Comparison of ENCODE assay signal across 12 cellular contexts in the genomic region with DNA sequence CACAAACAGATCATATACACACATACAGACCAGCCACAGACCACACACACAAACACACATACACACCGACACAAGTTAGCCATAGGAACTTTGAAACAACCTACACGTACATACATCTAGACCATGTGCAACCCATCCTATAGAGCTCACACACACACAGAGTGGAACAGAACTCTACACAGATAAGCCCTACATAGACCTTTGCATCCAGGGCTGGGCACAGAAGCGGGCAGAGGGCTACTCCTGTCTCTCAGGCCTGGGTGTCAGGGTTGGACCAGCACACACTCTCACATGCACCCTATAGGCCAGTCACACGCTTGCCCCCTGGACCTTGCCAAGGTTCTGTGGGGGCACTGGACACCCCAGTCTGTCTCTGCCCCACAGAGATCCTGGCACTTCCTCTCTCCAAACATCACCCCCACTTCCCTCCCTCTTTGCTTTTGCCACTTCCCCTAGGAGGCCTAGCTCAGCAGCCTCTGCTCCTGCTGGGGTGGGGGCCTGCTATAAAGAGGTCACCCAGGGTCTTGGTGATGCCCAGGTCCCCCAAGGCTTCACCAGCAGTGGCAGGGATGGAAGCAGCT. TPM values are rescaled to one million over a fixed set of nuclear protein-coding genes. Genes with fewer than 3 reads are reported as not detected.
DNase-seq lines count a peak whose midpoint lies in the region; ATAC-seq, FAIRE-seq and TF ChIP-seq lines count a peak whose summit lies in the region.
"Had no signal": no experiment of that assay in that cellular context is flagged by ENCODE, and none has a peak within 500 bp of the region (broad histone marks: within the 10 kb centered on the region; RNA-seq: fewer than 3 reads in every experiment).

No MANE protein-coding gene starts in this region.

- H3K4me1 ChIP-seq in GM12878 (ENCODE audit: control insufficient read depth, insufficient read depth, low read length) (peaks cover 69% of the 10 kb centered on the region), muscle layer of colon (ENCODE audit: insufficient read depth, low read length) (peaks cover 38% of the 10 kb centered on the region)

- TF ChIP-seq RAD21 in GM12878 (IDR thresholded peaks at IDR 0.05; ENCODE audit: insufficient read depth, low read depth, low read length), result no peak

- DNase-seq in A172 (ENCODE audit: low spot score) (peak; percentile 50), KBM-7 (peak; percentile 62), GM12878 (ENCODE audit: low read depth, low spot score) (no peak), DMS79 treated with DMSO at 0.1 percent for 48 hours (lab: John Stamatoyannopoulos, UW) (no peak), islet precursor cell (no peak)
- DNase-seq in stimulated activated effector memory CD8-positive, alpha-beta T cell treated with anti-CD3 and anti-CD28 coated beads, Interleukin-12 subunit alpha, Interleukin-12 subunit beta, amount 100 ng/mL, for 72 hours (ENCODE audit: low spot score in 2 of 2), result no peak
- DNase-seq: cortex of kidney; NCI-H1092; stimulated activated naive B cell treated with anti-CD40 and anti-IgM and Interleukin-4, amounts not matched to agents 10 μg/mL and 1 μg/mL and 100 μg/mL, for 72 hours had no signal

- 25% methylated on average over 4 of the region's 4 CpGs for WGBS in GM12878 (ENCODE audit: insufficient coverage, insufficient replicate concordance, low lambda C conversion rate, missing lambda C conversion rate)

- H3K9me3 ChIP-seq in GM12878 (replicated peaks; ENCODE audit: control insufficient read depth, insufficient read depth, low read length), result no peaks in the 10 kb centered on the region
- H3K9me3 ChIP-seq in muscle layer of colon (ENCODE audit: low read length), result no peaks in the 10 kb centered on the region

- in situ Hi-C loops in KBM-7 (cut with MboI; ENCODE audit: low pct_unique_long_range_greater_than_20kb, low sequenced_read_pairs), result no loop called here
- in situ Hi-C loops in GM12878 (cut with MboI), result no loop called here

- H3K4me3 ChIP-seq in GM12878 (no peak overlapping the region), muscle layer of colon (ENCODE audit: low read depth in 1 of 2, low read length in 2 of 2) (no peak overlapping the region)

- peak overlapping the region; percentile 61 for H3K4me2 ChIP-seq in GM12878 (ENCODE audit: control insufficient read depth, insufficient read depth)

- TF ChIP-seq POLR2A in GM12878 (IDR thresholded peaks at IDR 0.05; ENCODE audit: low read depth, low read length), result no peak

- POLR2A ChIA-PET in GM12878 (lab: Charles Lee), result interaction anchor here (2.4 kb wide), 1 partner anchor 11 kb away, joined by 11 read pairs; no protein-coding TSS in a partner anchor

- H3K36me3 ChIP-seq in GM12878 (ENCODE audit: control insufficient read depth in 2 of 2, insufficient read depth in 2 of 2, low read length in 1 of 2) (no peaks in the 10 kb centered on the region), muscle layer of colon (ENCODE audit: insufficient read depth, low read length) (no peaks in the 10 kb centered on the region)

- H3K4me1 Mint-ChIP-seq in stimulated activated effector memory CD8-positive, alpha-beta T cell treated with anti-CD3 and anti-CD28 coated beads, Interleukin-12 subunit alpha, Interleukin-12 subunit beta, amount 100 ng/mL, for 72 hours, result peaks cover 26% of the 10 kb centered on the region

- H3K9ac ChIP-seq in GM12878 (ENCODE audit: control insufficient read depth, insufficient read depth, low read length), result peak overlapping the region; percentile 77
- no peak overlapping the region for H3K9ac ChIP-seq in muscle layer of colon (ENCODE audit: low read length)

- SMC1A ChIA-PET in GM12878 (lab: Charles Lee; ENCODE audit: uncharacterized antibody, unreplicated experiment), result interaction anchor here (1.2 to 4.1 kb wide), 2 partner anchors 8 to 10 kb away, joined by 6 to 28 read pairs; no protein-coding TSS in a partner anchor

- peaks cover 31% of the 10 kb centered on the region for H3K36me3 Mint-ChIP-seq in stimulated activated effector memory CD8-positive, alpha-beta T cell treated with anti-CD3 and anti-CD28 coated beads, Interleukin-12 subunit alpha, Interleukin-12 subunit beta, amount 100 ng/mL, for 72 hours
- H3K36me3 Mint-ChIP-seq: naive thymus-derived CD8-positive, alpha-beta T cell; stimulated activated naive B cell treated with anti-CD40 and anti-IgM and Interleukin-4, amounts not matched to agents 10 μg/mL and 1 μg/mL and 100 μg/mL, for 72 hours had no signal

- no TSS peak for BruUV-seq in GM12878 (replicated peaks; lab: Mats Ljungman, UMichigan)

- RAD21 ChIA-PET in GM12878 (lab: Charles Lee; ENCODE audit: unreplicated experiment), result interaction anchor here (0.5 to 4.5 kb wide), 3 partner anchors 8 to 367 kb away, joined by 3 to 49 read pairs (median 5); no protein-coding TSS in a partner anchor

- no peak for TF ChIP-seq EP300 in GM12878 (IDR thresholded peaks at IDR 0.05; ENCODE audit: borderline replicate concordance in 1 of 2, control insufficient read depth in 1 of 2, low read depth in 2 of 2, low read length in 2 of 2)

- no peaks in the 10 kb centered on the region for H3K9me3 Mint-ChIP-seq in stimulated activated effector memory CD8-positive, alpha-beta T cell treated with anti-CD3 and anti-CD28 coated beads, Interleukin-12 subunit alpha, Interleukin-12 subunit beta, amount 100 ng/mL, for 72 hours
- H3K9me3 Mint-ChIP-seq: naive thymus-derived CD8-positive, alpha-beta T cell; stimulated activated naive B cell treated with anti-CD40 and anti-IgM and Interleukin-4, amounts not matched to agents 10 μg/mL and 1 μg/mL and 100 μg/mL, for 72 hours had no signal

- FAIRE-seq in GM12878 (lab: Jason Lieb, UNC), result no peak

- no peaks in the 10 kb centered on the region for H4K20me1 ChIP-seq in GM12878 (ENCODE audit: control insufficient read depth, insufficient read depth)

- no peak for TF ChIP-seq CTCF in GM12878 (IDR thresholded peaks at IDR 0.05 in 2 of 3, conservative IDR thresholded peaks at IDR 0.05 in 1 of 3; ENCODE audit: control insufficient read depth in 2 of 3, extremely low read depth in 1 of 3, insufficient read depth in 1 of 3, low read depth in 3 of 3, low read length in 3 of 3)

- no peak for ATAC-seq in GM12878
- no peak for ATAC-seq in GM19463 (IDR thresholded peaks at IDR 0.05; ENCODE audit: unreplicated experiment)
- no peak for ATAC-seq in stimulated activated effector memory CD8-positive, alpha-beta T cell treated with anti-CD3 and anti-CD28 coated beads, Interleukin-12 subunit alpha, Interleukin-12 subunit beta, amount 100 ng/mL, for 72 hours
- ATAC-seq: stimulated activated naive B cell treated with anti-CD40 and anti-IgM and Interleukin-4, amounts not matched to agents 10 μg/mL and 1 μg/mL and 100 μg/mL, for 72 hours had no signal

- no peaks in the 10 kb centered on the region for H3K27me3 ChIP-seq in GM12878 (replicated peaks in 1 of 2; ENCODE audit: control insufficient read depth in 2 of 2, insufficient read depth in 2 of 2, low read length in 1 of 2)
- H3K27me3 ChIP-seq in muscle layer of colon (ENCODE audit: control insufficient read depth in 1 of 2, insufficient read depth in 2 of 2, low read length in 2 of 2), result no peaks in the 10 kb centered on the region

- H3K79me2 ChIP-seq in GM12878 (ENCODE audit: control insufficient read depth, insufficient read depth, low read length), result peaks cover 16% of the 10 kb centered on the region

- H3K27ac Mint-ChIP-seq in stimulated activated effector memory CD8-positive, alpha-beta T cell treated with anti-CD3 and anti-CD28 coated beads, Interleukin-12 subunit alpha, Interleukin-12 subunit beta, amount 100 ng/mL, for 72 hours, result no peak overlapping the region
- H3K27ac Mint-ChIP-seq: stimulated activated naive B cell treated with anti-CD40 and anti-IgM and Interleukin-4, amounts not matched to agents 10 μg/mL and 1 μg/mL and 100 μg/mL, for 72 hours had no signal

- CTCF ChIA-PET in GM12878 (lab: Yijun Ruan, JAX), result interaction anchor here (4.1 to 4.2 kb wide), 2 partner anchors 8 to 11 kb away, joined by 22 to 44 read pairs; no protein-coding TSS in a partner anchor

- H3K27ac ChIP-seq in GM12878 (ENCODE audit: control insufficient read depth, insufficient read depth), result peak overlapping the region; percentile 97
- peak overlapping the region; percentile 97 for H3K27ac ChIP-seq in muscle layer of colon (ENCODE audit: low read depth, low read length)

- no peak overlapping the region for H3K4me3 Mint-ChIP-seq in stimulated activated effector memory CD8-positive, alpha-beta T cell treated with anti-CD3 and anti-CD28 coated beads, Interleukin-12 subunit alpha, Interleukin-12 subunit beta, amount 100 ng/mL, for 72 hours

- peak overlapping the region; percentile 49 for H2AFZ ChIP-seq in GM12878 (ENCODE audit: control insufficient read depth, low read depth, low read length)

- intact Hi-C loops in GM12878 (cut with micrococcal nuclease; ENCODE audit: unreplicated experiment), result loop anchor here (5.0 to 10.0 kb wide), 2 partner anchors 152 to 1691 kb away; a partner anchor contains a TSS

RNA-seq across cellular contexts. Expression of a gene that starts 5.8 kb away (rescaled TPM):
- 79.1 and 85.7 TPM in 2 replicates for total RNA-seq in A172 (2014; rRNA removed; shearing (Covaris generic))
- 202 and 232 TPM in 2 replicates for total RNA-seq in GM12878 (2013; cell fraction: nucleolus; rRNA removed)
- total RNA-seq in GM12878 (2014; rRNA removed), result 102 and 110 TPM in 2 replicates
- 15.2 and 17.0 TPM in 2 replicates for total RNA-seq in GM12878 (2014; rRNA removed; fragmentation: Illumina TruSeq; extraction: Trizol)
- total RNA-seq in GM12878 (2021), result 116 and 123 TPM in 2 replicates
- 6.7 TPM for polyA plus RNA-seq in GM12878 (2011; ENCODE audit: low read depth)
- 17.2 and 65.1 TPM in 2 replicates for polyA plus RNA-seq in GM12878 (2011; rRNA removed)
- 146 and 179 TPM in 2 replicates for polyA plus RNA-seq in GM12878 (2011; cell fraction: cytosol; rRNA removed)
- polyA plus RNA-seq in GM12878 (2011; cell fraction: nucleus; rRNA removed), result 238 and 308 TPM in 2 replicates
- polyA plus RNA-seq in GM12878 (2012), result 47.0 and 94.2 TPM in 2 replicates
- 0.51 and 4.8 TPM in 2 replicates for polyA plus RNA-seq in GM12878 (2014; fragmentation: Illumina TruSeq; extraction: Trizol)
- polyA plus RNA-seq in GM12878 (2014; fragmentation: Nextera tagmentation; extraction: Ambion mirVana), result 1 to 10 TPM in 1 of 2 experiments, under 1 TPM in 1; 0.55 to 2.4 TPM
- polyA plus RNA-seq in GM12878 (2014; rRNA removed), result 144 and 154 TPM in 2 replicates
- 10 to 100 TPM; 71.6 to 96.6 TPM for polyA plus RNA-seq in GM12878 (2016; fragmentation: Nextera tagmentation; extraction: Ambion mirVana)
- polyA minus RNA-seq in GM12878 (2011; rRNA and poly(A)+ RNA removed), result 20.8 and 48.9 TPM in 2 replicates
- polyA minus RNA-seq in GM12878 (2011; cell fraction: cytosol; rRNA and poly(A)+ RNA removed), result 62.3 and 63.3 TPM in 2 replicates
- 99.1 and 140 TPM in 2 replicates for polyA minus RNA-seq in GM12878 (2011; cell fraction: nucleus; rRNA and poly(A)+ RNA removed)

RNA-seq across cellular contexts. Expression of a gene that starts 10.2 kb away (rescaled TPM):
- 10.2 and 20.5 TPM in 2 replicates for total RNA-seq in A172 (2014; rRNA removed; shearing (Covaris generic))
- total RNA-seq in GM12878 (2013; cell fraction: nucleolus; rRNA removed), result 23.1 and 31.7 TPM in 2 replicates
- total RNA-seq in GM12878 (2014; rRNA removed) (5.8 and 6.8 TPM in 2 replicates), GM12878 (2014; rRNA removed; fragmentation: Illumina TruSeq; extraction: Trizol) (3.4 and 3.8 TPM in 2 replicates), GM12878 (2021) (6.4 and 8.3 TPM in 2 replicates)
- polyA plus RNA-seq in GM12878 (2011; ENCODE audit: low read depth), result 6.3 TPM
- polyA plus RNA-seq in GM12878 (2011; rRNA removed) (3.3 and 3.5 TPM in 2 replicates), GM12878 (2014; fragmentation: Illumina TruSeq; extraction: Trizol) (4.4 and 5.6 TPM in 2 replicates), GM12878 (2014; fragmentation: Nextera tagmentation; extraction: Ambion mirVana) (1 to 10 TPM; 1.5 TPM), GM12878 (2014; rRNA removed) (8.6 and 9.6 TPM in 2 replicates), GM12878 (2016; fragmentation: Nextera tagmentation; extraction: Ambion mirVana) (1 to 10 TPM; 7.5 to 9.2 TPM)
- polyA plus RNA-seq in GM12878 (2011; cell fraction: cytosol; rRNA removed), result 3.0 and 3.4 TPM in 2 replicates
- 14.3 and 19.5 TPM in 2 replicates for polyA plus RNA-seq in GM12878 (2011; cell fraction: nucleus; rRNA removed)
- polyA plus RNA-seq in GM12878 (2012), result 11.6 and 13.2 TPM in 2 replicates
- polyA minus RNA-seq in GM12878 (2011; rRNA and poly(A)+ RNA removed), result 1.9 and 5.6 TPM in 2 replicates
- polyA minus RNA-seq in GM12878 (2011; cell fraction: cytosol; rRNA and poly(A)+ RNA removed), result not detected in 2 replicates
- polyA minus RNA-seq in GM12878 (2011; cell fraction: nucleus; rRNA and poly(A)+ RNA removed), result 5.7 and 8.6 TPM in 2 replicates

RNA-seq across cellular contexts. Expression of a gene that starts 16.1 kb away (rescaled TPM):
- total RNA-seq in A172 (2014; rRNA removed; shearing (Covaris generic)), result not detected in 2 replicates
- total RNA-seq in GM12878 (2013; cell fraction: nucleolus; rRNA removed), result 52.5 and 53.2 TPM in 2 replicates
- total RNA-seq in GM12878 (2014; rRNA removed), result 367 and 392 TPM in 2 replicates
- total RNA-seq in GM12878 (2014; rRNA removed; fragmentation: Illumina TruSeq; extraction: Trizol), result 230 and 258 TPM in 2 replicates
- total RNA-seq in GM12878 (2021), result 274 and 279 TPM in 2 replicates
- polyA plus RNA-seq in GM12878 (2011; ENCODE audit: low read depth), result 150 TPM
- 45.7 and 93.0 TPM in 2 replicates for polyA plus RNA-seq in GM12878 (2011; rRNA removed)
- 234 and 251 TPM in 2 replicates for polyA plus RNA-seq in GM12878 (2011; cell fraction: cytosol; rRNA removed)
- 136 and 184 TPM in 2 replicates for polyA plus RNA-seq in GM12878 (2011; cell fraction: nucleus; rRNA removed)
- polyA plus RNA-seq in GM12878 (2012), result 214 and 229 TPM in 2 replicates
- polyA plus RNA-seq in GM12878 (2014; fragmentation: Illumina TruSeq; extraction: Trizol), result 110 and 338 TPM in 2 replicates
- 100 to 1,000 TPM; 670 to 812 TPM for polyA plus RNA-seq in GM12878 (2014; fragmentation: Nextera tagmentation; extraction: Ambion mirVana)
- polyA plus RNA-seq in GM12878 (2014; rRNA removed), result 327 and 338 TPM in 2 replicates
- polyA plus RNA-seq in GM12878 (2016; fragmentation: Nextera tagmentation; extraction: Ambion mirVana), result 100 to 1,000 TPM; 349 to 384 TPM
- 69.4 and 109 TPM in 2 replicates for polyA minus RNA-seq in GM12878 (2011; rRNA and poly(A)+ RNA removed)
- 53.4 and 56.9 TPM in 2 replicates for polyA minus RNA-seq in GM12878 (2011; cell fraction: cytosol; rRNA and poly(A)+ RNA removed)
- polyA minus RNA-seq in GM12878 (2011; cell fraction: nucleus; rRNA and poly(A)+ RNA removed), result 26.4 and 43.7 TPM in 2 replicates

RNA-seq across cellular contexts. Expression of a gene that starts 16.3 kb away (rescaled TPM):
- total RNA-seq in A172 (2014; rRNA removed; shearing (Covaris generic)), result not detected in 2 replicates
- not detected in 2 replicates for total RNA-seq in GM12878 (2013; cell fraction: nucleolus; rRNA removed)
- total RNA-seq in GM12878 (2014; rRNA removed) (not detected in 2 replicates), GM12878 (2014; rRNA removed; fragmentation: Illumina TruSeq; extraction: Trizol) (0.69 TPM in 1 of 2 replicates, not detected in the other), GM12878 (2021) (25.1 and 30.0 TPM in 2 replicates)
- 3.9 TPM for polyA plus RNA-seq in GM12878 (2011; ENCODE audit: low read depth)
- polyA plus RNA-seq in GM12878 (2011; rRNA removed) (5.6 and 8.8 TPM in 2 replicates), GM12878 (2014; fragmentation: Illumina TruSeq; extraction: Trizol) (10.9 and 12.5 TPM in 2 replicates), GM12878 (2014; fragmentation: Nextera tagmentation; extraction: Ambion mirVana) (10 to 100 TPM; 10.5 to 30.6 TPM), GM12878 (2014; rRNA removed) (0.11 and 0.24 TPM in 2 replicates), GM12878 (2016; fragmentation: Nextera tagmentation; extraction: Ambion mirVana) (10 to 100 TPM; 30.6 to 32.3 TPM)
- 0.33 and 0.57 TPM in 2 replicates for polyA plus RNA-seq in GM12878 (2011; cell fraction: cytosol; rRNA removed)
- 0.19 TPM in 1 of 2 replicates, not detected in the other for polyA plus RNA-seq in GM12878 (2011; cell fraction: nucleus; rRNA removed)
- polyA plus RNA-seq in GM12878 (2012), result 7.8 and 13.1 TPM in 2 replicates
- 1.5 TPM in 1 of 2 replicates, not detected in the other for polyA minus RNA-seq in GM12878 (2011; rRNA and poly(A)+ RNA removed)
- not detected in 2 replicates for polyA minus RNA-seq in GM12878 (2011; cell fraction: cytosol; rRNA and poly(A)+ RNA removed)
- polyA minus RNA-seq in GM12878 (2011; cell fraction: nucleus; rRNA and poly(A)+ RNA removed), result not detected in 2 replicates

RNA-seq across cellular contexts. Expression of a gene that starts 20.9 kb away (rescaled TPM):
- 88.8 and 89.6 TPM in 2 replicates for total RNA-seq in A172 (2014; rRNA removed; shearing (Covaris generic))
- 11.0 and 13.0 TPM in 2 replicates for total RNA-seq in GM12878 (2013; cell fraction: nucleolus; rRNA removed)
- total RNA-seq in GM12878 (2014; rRNA removed) (41.7 and 46.9 TPM in 2 replicates), GM12878 (2014; rRNA removed; fragmentation: Illumina TruSeq; extraction: Trizol) (35.2 and 39.6 TPM in 2 replicates), GM12878 (2021) (41.2 and 43.8 TPM in 2 replicates)
- 10.0 TPM for polyA plus RNA-seq in GM12878 (2011; ENCODE audit: low read depth)
- polyA plus RNA-seq in GM12878 (2011; rRNA removed) (20.3 and 35.4 TPM in 2 replicates), GM12878 (2014; fragmentation: Illumina TruSeq; extraction: Trizol) (10.4 and 30.7 TPM in 2 replicates), GM12878 (2014; fragmentation: Nextera tagmentation; extraction: Ambion mirVana) (10 to 100 TPM; 17.4 to 19.1 TPM), GM12878 (2014; rRNA removed) (54.4 and 65.3 TPM in 2 replicates), GM12878 (2016; fragmentation: Nextera tagmentation; extraction: Ambion mirVana) (100 to 1,000 TPM in 1 of 2 experiments, 10 to 100 TPM in 1; 95.0 to 103 TPM)
- 72.8 and 73.4 TPM in 2 replicates for polyA plus RNA-seq in GM12878 (2011; cell fraction: cytosol; rRNA removed)
- polyA plus RNA-seq in GM12878 (2011; cell fraction: nucleus; rRNA removed), result 36.7 and 45.4 TPM in 2 replicates
- 24.3 and 28.4 TPM in 2 replicates for polyA plus RNA-seq in GM12878 (2012)
- 43.2 and 60.1 TPM in 2 replicates for polyA minus RNA-seq in GM12878 (2011; rRNA and poly(A)+ RNA removed)
- 21.4 and 24.6 TPM in 2 replicates for polyA minus RNA-seq in GM12878 (2011; cell fraction: cytosol; rRNA and poly(A)+ RNA removed)
- 9.1 and 17.9 TPM in 2 replicates for polyA minus RNA-seq in GM12878 (2011; cell fraction: nucleus; rRNA and poly(A)+ RNA removed)

Comparison
In these comparisons a context has a peak if more than half of its experiments do, and no peak if none do; other contexts are left out.
1. DNase-seq: peak in A172 (single experiment) and KBM-7 (single experiment); none in GM12878 (single experiment), stimulated activated effector memory CD8-positive, alpha-beta T cell treated with anti-CD3 and anti-CD28 coated beads, Interleukin-12 subunit alpha, Interleukin-12 subunit beta, amount 100 ng/mL, for 72 hours (0 of 2), DMS79 treated with DMSO at 0.1 percent for 48 hours (single experiment) and islet precursor cell (single experiment).
2. RNA of a gene that starts 16.1 kb away (total RNA-seq): 52.5 to 392 TPM in GM12878; not detected in A172; every median in the first group is over 10 times any median in the second.